ENCODE assay signal across 17 cellular contexts in the genomic region with DNA sequence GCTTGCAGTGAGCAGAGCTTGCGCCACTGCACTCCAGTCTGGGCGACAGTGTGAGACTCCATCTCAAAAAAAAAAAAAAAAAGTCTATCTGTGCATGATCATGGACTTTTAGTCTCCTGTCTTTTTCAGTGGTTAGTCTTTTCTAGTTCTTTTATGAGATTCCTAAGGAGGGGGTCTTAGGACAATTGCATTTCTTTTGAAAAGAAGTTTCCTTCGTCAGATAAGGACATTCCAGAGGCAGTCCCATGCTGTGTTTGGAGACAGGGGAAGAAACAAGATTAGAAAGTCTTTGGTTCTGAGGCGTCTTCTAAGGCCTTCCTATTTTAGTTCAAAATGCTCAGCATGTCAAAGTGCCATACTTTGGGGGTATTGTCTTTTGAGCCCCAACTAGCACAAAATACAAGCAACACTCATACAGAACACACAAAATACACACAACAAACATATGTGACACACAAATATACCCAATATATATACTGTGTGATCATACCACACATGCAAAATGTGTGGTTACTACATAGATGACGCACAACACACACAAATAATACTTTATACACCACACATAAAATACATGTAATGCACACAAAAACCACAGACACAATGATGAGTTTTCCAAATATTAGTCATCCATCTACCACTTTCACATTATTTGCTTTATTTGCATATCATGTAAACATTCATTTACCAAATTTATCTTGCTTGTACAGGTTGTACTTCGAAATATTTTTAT.
"Had no signal": no experiment of that assay in that cellular context is flagged by ENCODE, and none has a peak within 500 bp of the region (broad histone marks: within the 10 kb centered on the region; RNA-seq: fewer than 3 reads in every experiment).

No MANE protein-coding gene starts in this region.

- ATAC-seq: activated T-cell treated with anti-CD3 and anti-CD28 coated beads, Interleukin-2, amount 50 U/mL, for 72 hours; stimulated activated naive CD8-positive, alpha-beta T cell treated with anti-CD3 and anti-CD28 coated beads, Interleukin-15, Interleukin-2, amounts not matched to agents 100 U/mL and 50 U/mL, for 24 hours had no signal

- H3K4me1 ChIP-seq: colonic mucosa, left ventricle myocardium inferior, suprapubic skin, upper lobe of left lung had no signal

- DNase-seq: activated CD4-positive, alpha-beta memory T cell treated with anti-CD3 and anti-CD28 coated beads, Interleukin-2, amount 10 ng/mL, durations not matched to agents 7 days and 5 days; activated CD8-positive, alpha-beta memory T cell treated with anti-CD3 and anti-CD28 coated beads, Interleukin-2, amount 50 U/mL, for 4 hours; activated gamma-delta T cell treated with Interleukin-2 at 50 U/mL for 16 hours; activated naive CD8-positive, alpha-beta T cell treated with anti-CD3 and anti-CD28 coated beads, Interleukin-2, amount 10 ng/mL, durations not matched to agents 7 days and 5 days; activated T-cell treated with anti-CD3 and anti-CD28 coated beads, Interleukin-2, amount 50 U/mL, for 72 hours; anterior cingulate cortex; colonic mucosa; hypothalamus; kidney; left ventricle myocardium inferior; ovary; stimulated activated CD4-positive, alpha-beta T cell treated with anti-CD3 and anti-CD28 coated beads, Interleukin-2, amount 100 ng/mL, for 48 hours; stimulated activated CD8-positive, alpha-beta memory T cell treated with anti-CD3 and anti-CD28 coated beads, Interleukin-4, amount 100 ng/mL, for 48 hours; stimulated activated naive CD8-positive, alpha-beta T cell treated with anti-CD3 and anti-CD28 coated beads, Interleukin-15, Interleukin-2, amounts not matched to agents 100 U/mL and 50 U/mL, for 24 hours; T-helper 9 cell had no signal

- H3K27ac ChIP-seq: colonic mucosa, left ventricle myocardium inferior, ovary, suprapubic skin, upper lobe of left lung had no signal

- H3K27me3 ChIP-seq: colonic mucosa, ovary, suprapubic skin, upper lobe of left lung had no signal

- H3K36me3 ChIP-seq: colonic mucosa, left ventricle myocardium inferior, ovary, suprapubic skin, upper lobe of left lung had no signal

- H3K9me3 ChIP-seq: colonic mucosa, ovary, upper lobe of left lung had no signal

- H3K4me3 ChIP-seq: colonic mucosa, left ventricle myocardium inferior, ovary, suprapubic skin, upper lobe of left lung had no signal
